13 cellular contexts compared by ENCODE assay signal in genomic region chr6:73032586-73032985, GRCh38.
A peak's percentile ranks its signal among the peaks of the same experiment; 100 is the strongest.
DNase-seq lines count a peak whose midpoint lies in the region; ATAC-seq and TF ChIP-seq lines count a peak whose summit lies in the region.
"Had no signal": no experiment of that assay in that cellular context is flagged by ENCODE, and none has a peak within 500 bp of the region (broad histone marks: within the 10 kb centered on the region; RNA-seq: fewer than 3 reads in every experiment).

No MANE protein-coding gene starts in this region.

- H3K27me3 Mint-ChIP-seq in activated T-cell treated with anti-CD3 and anti-CD28 coated beads, Interleukin-2, amount 50 U/mL, for 72 hours (ENCODE audit: low read depth) = no peaks in the 10 kb centered on the region
- no peaks in the 10 kb centered on the region for H3K27me3 Mint-ChIP-seq in CD8-positive, alpha-beta memory T cell

- no TSS peak for BruUV-seq in PC-9 (replicated peaks; lab: Mats Ljungman, UMichigan)

- H4K20me1 ChIP-seq in PC-9 (ENCODE audit: insufficient read depth) (no peaks in the 10 kb centered on the region), fibroblast of lung (ENCODE audit: control insufficient read depth, extremely low read depth, insufficient read depth, low read length) (no peaks in the 10 kb centered on the region)

- H3K36me3 Mint-ChIP-seq in activated T-cell treated with anti-CD3 and anti-CD28 coated beads, Interleukin-2, amount 50 U/mL, for 72 hours (ENCODE audit: insufficient read depth in 2 of 2) = no peaks in the 10 kb centered on the region
- no peaks in the 10 kb centered on the region for H3K36me3 Mint-ChIP-seq in CD8-positive, alpha-beta memory T cell

- no peaks in the 10 kb centered on the region for H3K27me3 ChIP-seq in PC-9 (ENCODE audit: insufficient read depth, low read depth)
- no peaks in the 10 kb centered on the region for H3K27me3 ChIP-seq in fibroblast of lung (ENCODE audit: control insufficient read depth, insufficient read depth, low read length)
- no peaks in the 10 kb centered on the region for H3K27me3 ChIP-seq in CD8-positive, alpha-beta memory T cell (ENCODE audit: insufficient read depth, low read length, poor library complexity, severe bottlenecking)
- H3K27me3 ChIP-seq: body of pancreas, upper lobe of right lung had no signal

- no peaks in the 10 kb centered on the region for H3K9me2 ChIP-seq in PC-9 (ENCODE audit: insufficient read depth)

- ATAC-seq in activated T-cell treated with anti-CD3 and anti-CD28 coated beads, Interleukin-2, amount 50 U/mL, for 72 hours (replicated peaks in 1 of 2) = peak; percentile 11 to 64
- ATAC-seq: activated T-cell treated with anti-CD3 and anti-CD28 coated beads, Interleukin-2, amount 50 U/mL, for 4 hours; body of pancreas; upper lobe of right lung had no signal

- H3K9ac ChIP-seq in fibroblast of lung (ENCODE audit: insufficient read depth, low read length) = no peak overlapping the region

- H3K4me3 ChIP-seq in PC-9 = no peak overlapping the region
- no peak overlapping the region for H3K4me3 ChIP-seq in fibroblast of lung (replicated peaks in 1 of 4; ENCODE audit: control extremely low read depth in 1 of 4, insufficient read depth in 1 of 4, low read depth in 3 of 4, low read length in 4 of 4)
- no peak overlapping the region for H3K4me3 ChIP-seq in CD8-positive, alpha-beta memory T cell (ENCODE audit: low read length)
- H3K4me3 ChIP-seq: body of pancreas, upper lobe of right lung had no signal

- H3F3A ChIP-seq in PC-9 (ENCODE audit: insufficient read depth, low read depth) = no peaks in the 10 kb centered on the region; the same call in 1 of the 2 replicates

- H3K4me1 Mint-ChIP-seq in activated T-cell treated with anti-CD3 and anti-CD28 coated beads, Interleukin-2, amount 50 U/mL, for 72 hours (ENCODE audit: low read depth) = peaks cover 16% of the 10 kb centered on the region
- H3K4me1 Mint-ChIP-seq in CD8-positive, alpha-beta memory T cell = no peaks in the 10 kb centered on the region

- intact Hi-C loops in PC-9 (cut with micrococcal nuclease; ENCODE audit: unreplicated experiment) = loop anchor here (1.0 to 10.0 kb wide), 2 partner anchors 64 to 408 kb away; partner anchors contain the start of gene KCNQ5

- H3K4me2 ChIP-seq in PC-9 (peak overlapping the region; percentile 45), fibroblast of lung (ENCODE audit: extremely low read depth, insufficient read depth, low read length) (no peak overlapping the region)

- TF ChIP-seq CTCF in PC-9 (conservative IDR thresholded peaks at IDR 0.05) = no peak
- TF ChIP-seq CTCF in fibroblast of lung (conservative IDR thresholded peaks at IDR 0.05 in 1 of 2, IDR thresholded peaks at IDR 0.05 in 1 of 2; ENCODE audit: low read depth in 1 of 2, low read length in 2 of 2) = no peak

- peak overlapping the region; percentile 35; the same call in 1 of the 2 replicates for H2AFZ ChIP-seq in PC-9
- no peak overlapping the region for H2AFZ ChIP-seq in fibroblast of lung (ENCODE audit: low read length)

- DNase-seq in activated T-cell treated with anti-CD3 and anti-CD28 coated beads, Interleukin-2, amount 50 U/mL, for 72 hours = no peak
- DNase-seq in activated T-cell treated with anti-CD3 and anti-CD28 coated beads, Interleukin-2, amount 50 U/mL, for 48 hours = no peak
- peak; percentile 38 to 61 for DNase-seq in PC-9
- DNase-seq in fibroblast of lung (ENCODE audit: low read depth in 2 of 2) = peak; percentile 23 to 69
- peak; percentile 8 for DNase-seq in stromal cell of bone marrow (ENCODE audit: low read depth)
- no peak for DNase-seq in CD8-positive, alpha-beta memory T cell
- DNase-seq in stimulated activated naive CD4-positive, alpha-beta T cell treated with Interleukin-2 at 50 U/mL for 16 hours (lab: John Stamatoyannopoulos, UW) = no peak
- DNase-seq in DMS 273 (lab: John Stamatoyannopoulos, UW; ENCODE audit: unreplicated experiment) = no peak
- DNase-seq: activated CD4-positive, alpha-beta T cell treated with anti-CD3 and anti-CD28 coated beads for 1 hour; activated T-cell treated with anti-CD3 and anti-CD28 coated beads, Interleukin-2, amount 50 U/mL, for 4 hours; body of pancreas; NCI-H146; upper lobe of right lung had no signal

- POLR2A ChIA-PET in PC-9 (lab: Charles Lee; ENCODE audit: unreplicated experiment) = interaction anchor here (0.7 kb wide), 1 partner anchor 50 kb away, joined by 3 read pairs; no protein-coding TSS in a partner anchor
- POLR2A ChIA-PET in CD8-positive, alpha-beta memory T cell (lab: Charles Lee) = no interaction called here

- H3K79me2 ChIP-seq in PC-9 (ENCODE audit: low read depth) (no peaks in the 10 kb centered on the region), fibroblast of lung (ENCODE audit: control insufficient read depth, insufficient read depth, low read length) (no peaks in the 10 kb centered on the region)

- peak overlapping the region; percentile 76 for H3K27ac ChIP-seq in PC-9
- H3K27ac ChIP-seq in fibroblast of lung (ENCODE audit: insufficient read depth, low read length) = no peak overlapping the region
- H3K27ac ChIP-seq in CD8-positive, alpha-beta memory T cell (ENCODE audit: low read depth, low read length) = no peak overlapping the region
- H3K27ac ChIP-seq: body of pancreas, upper lobe of right lung had no signal

- no peak overlapping the region for H3K27ac Mint-ChIP-seq in activated T-cell treated with anti-CD3 and anti-CD28 coated beads, Interleukin-2, amount 50 U/mL, for 72 hours
- H3K27ac Mint-ChIP-seq in CD8-positive, alpha-beta memory T cell = no peak overlapping the region

- H3K4me3 Mint-ChIP-seq in activated T-cell treated with anti-CD3 and anti-CD28 coated beads, Interleukin-2, amount 50 U/mL, for 72 hours = no peak overlapping the region
- no peak overlapping the region for H3K4me3 Mint-ChIP-seq in CD8-positive, alpha-beta memory T cell
- H3K4me3 Mint-ChIP-seq: activated T-cell treated with anti-CD3 and anti-CD28 coated beads, Interleukin-2, amount 50 U/mL, for 4 hours had no signal

- H3K9me3 ChIP-seq in PC-9 (ENCODE audit: insufficient read depth, low read depth) (no peaks in the 10 kb centered on the region), fibroblast of lung (ENCODE audit: control insufficient read depth, insufficient read depth, low read depth, low read length) (no peaks in the 10 kb centered on the region)
- no peaks in the 10 kb centered on the region for H3K9me3 ChIP-seq in CD8-positive, alpha-beta memory T cell (ENCODE audit: low read length)
- H3K9me3 ChIP-seq: body of pancreas, upper lobe of right lung had no signal

- H3K36me3 ChIP-seq in PC-9 (ENCODE audit: low read depth) = no peaks in the 10 kb centered on the region
- no peaks in the 10 kb centered on the region for H3K36me3 ChIP-seq in fibroblast of lung (ENCODE audit: control insufficient read depth, insufficient read depth, low read length)
- no peaks in the 10 kb centered on the region for H3K36me3 ChIP-seq in CD8-positive, alpha-beta memory T cell (ENCODE audit: insufficient read depth, low read length)
- H3K36me3 ChIP-seq: upper lobe of right lung had no signal

- H3K4me1 ChIP-seq in PC-9 (replicated peaks; ENCODE audit: insufficient read depth) (peaks cover 17% of the 10 kb centered on the region), fibroblast of lung (ENCODE audit: control insufficient read depth, extremely low read depth, insufficient read depth, low read length) (peaks cover 2% of the 10 kb centered on the region)
- no peaks in the 10 kb centered on the region for H3K4me1 ChIP-seq in CD8-positive, alpha-beta memory T cell (ENCODE audit: insufficient read depth, low read length)
- H3K4me1 ChIP-seq: body of pancreas, upper lobe of right lung had no signal

- CTCF ChIA-PET in PC-9 (lab: Charles Lee) = no interaction called here
- CTCF ChIA-PET in CD8-positive, alpha-beta memory T cell (lab: Charles Lee) = no interaction called here

- no peaks in the 10 kb centered on the region for H3K9me3 Mint-ChIP-seq in activated T-cell treated with anti-CD3 and anti-CD28 coated beads, Interleukin-2, amount 50 U/mL, for 72 hours
- H3K9me3 Mint-ChIP-seq in CD8-positive, alpha-beta memory T cell = peaks cover 0 to 4% (median 0%) of the 10 kb centered on the region in 5 donors
- H3K9me3 Mint-ChIP-seq: activated T-cell treated with anti-CD3 and anti-CD28 coated beads, Interleukin-2, amount 50 U/mL, for 4 hours had no signal

Comparison
In these comparisons a context has a peak if more than half of its experiments do, and no peak if none do; other contexts are left out.
1. DNase-seq: peak in PC-9 (2 of 2), fibroblast of lung (2 of 2) and stromal cell of bone marrow (single experiment); none in activated T-cell treated with anti-CD3 and anti-CD28 coated beads, Interleukin-2, amount 50 U/mL, for 72 hours (0 of 2), activated T-cell treated with anti-CD3 and anti-CD28 coated beads, Interleukin-2, amount 50 U/mL, for 48 hours (0 of 2), CD8-positive, alpha-beta memory T cell (0 of 5), stimulated activated naive CD4-positive, alpha-beta T cell treated with Interleukin-2 at 50 U/mL for 16 hours (single experiment) and DMS 273 (single experiment).